15 cellular contexts compared by ENCODE assay signal in the genomic region with DNA sequence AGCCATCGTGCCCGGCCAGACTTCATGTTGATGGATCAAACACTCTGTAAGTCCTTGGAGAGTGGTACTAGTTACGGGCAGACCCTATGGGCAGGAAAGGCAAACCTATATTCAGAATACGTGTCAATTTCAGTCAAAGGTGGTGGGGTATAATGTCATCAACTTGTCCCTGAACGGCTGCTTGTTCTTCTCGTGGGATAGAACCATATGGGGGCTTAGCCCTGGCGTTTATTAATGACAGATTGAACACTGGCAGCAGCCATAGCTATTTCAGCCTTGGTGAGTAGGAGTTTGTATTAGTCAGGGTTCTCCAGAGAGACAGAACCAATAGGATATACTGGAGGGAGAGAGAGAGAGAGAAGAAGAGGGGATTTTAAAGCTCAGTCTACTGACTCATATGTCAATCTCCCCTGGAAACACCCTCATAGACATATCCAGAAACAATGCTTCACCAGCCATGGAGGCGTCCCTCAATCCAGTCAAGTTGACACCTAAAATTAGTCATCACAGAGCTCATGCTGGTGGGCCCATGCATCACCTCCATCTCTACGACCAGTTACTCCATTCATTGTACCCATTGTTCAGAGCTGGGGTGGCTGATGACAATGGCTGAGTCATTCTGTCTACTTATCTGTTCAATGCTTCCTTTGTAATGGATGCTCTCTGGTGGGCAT. TPM values are rescaled to one million over a fixed set of nuclear protein-coding genes. Genes with fewer than 3 reads are reported as not detected.
DNase-seq lines count a peak whose midpoint lies in the region; ATAC-seq and TF ChIP-seq lines count a peak whose summit lies in the region.
"Had no signal": no experiment of that assay in that cellular context is flagged by ENCODE, and none has a peak within 500 bp of the region (broad histone marks: within the 10 kb centered on the region; RNA-seq: fewer than 3 reads in every experiment).

No MANE protein-coding gene starts in this region.

- peaks cover 1% of the 10 kb centered on the region for H3K36me3 Mint-ChIP-seq in activated CD4-positive, alpha-beta T cell treated with anti-CD3 and anti-CD28 coated beads, Interleukin-2, amount 10 ng/mL, durations not matched to agents 24 days and 14 days (ENCODE audit: low read depth)
- no peaks in the 10 kb centered on the region for H3K36me3 Mint-ChIP-seq in activated naive CD8-positive, alpha-beta T cell treated with anti-CD3 and anti-CD28 coated beads, Interleukin-2, amount 50 U/mL, for 24 hours (ENCODE audit: low read depth)

- no peaks in the 10 kb centered on the region for H3K27me3 Mint-ChIP-seq in activated CD4-positive, alpha-beta T cell treated with anti-CD3 and anti-CD28 coated beads, Interleukin-2, amount 10 ng/mL, durations not matched to agents 24 days and 14 days
- H3K27me3 Mint-ChIP-seq in activated naive CD8-positive, alpha-beta T cell treated with anti-CD3 and anti-CD28 coated beads, Interleukin-2, amount 50 U/mL, for 24 hours = no peaks in the 10 kb centered on the region

- intact Hi-C loops in activated CD4-positive, alpha-beta T cell treated with anti-CD3 and anti-CD28 coated beads, Interleukin-2, amount 10 ng/mL, durations not matched to agents 24 days and 14 days (cut with micrococcal nuclease) = no loop called here
- intact Hi-C loops in thyroid gland (cut with DNase I) = no loop called here

- no peaks in the 10 kb centered on the region for H3K9me3 Mint-ChIP-seq in activated CD4-positive, alpha-beta T cell treated with anti-CD3 and anti-CD28 coated beads, Interleukin-2, amount 10 ng/mL, durations not matched to agents 24 days and 14 days
- no peaks in the 10 kb centered on the region for H3K9me3 Mint-ChIP-seq in activated naive CD8-positive, alpha-beta T cell treated with anti-CD3 and anti-CD28 coated beads, Interleukin-2, amount 50 U/mL, for 24 hours

- peak; percentile 78 for DNase-seq in activated CD4-positive, alpha-beta T cell treated with anti-CD3 and anti-CD28 coated beads for 48 hours
- no peak for DNase-seq in activated CD4-positive, alpha-beta T cell treated with anti-CD3 and anti-CD28 coated beads, Interleukin-2, amount 10 ng/mL, durations not matched to agents 24 days and 14 days
- peak; percentile 58 for DNase-seq in activated naive CD8-positive, alpha-beta T cell treated with anti-CD3 and anti-CD28 coated beads, Interleukin-2, amount 50 U/mL, for 24 hours
- peak; percentile 6 to 42 for DNase-seq in stimulated activated CD4-positive, alpha-beta T cell treated with anti-CD3 and anti-CD28 coated beads, Interleukin-4, amount 100 ng/mL, for 4 hours
- DNase-seq in thyroid gland = no peak
- no peak for DNase-seq in WERI-Rb-1
- DNase-seq: DMS79 treated with DMSO at 0.1 percent for 48 hours, foreskin melanocyte, left colon, NCI-H187 had no signal

- no peaks in the 10 kb centered on the region for H3K4me1 ChIP-seq in thyroid gland

- no peaks in the 10 kb centered on the region for H3K27me3 ChIP-seq in thyroid gland
- peaks cover 71% of the 10 kb centered on the region for H3K27me3 ChIP-seq in WERI-Rb-1 (ENCODE audit: insufficient read depth, low read depth, severe bottlenecking)

- TF ChIP-seq CTCF in thyroid gland (IDR thresholded peaks at IDR 0.05) = no peak
- no peak for TF ChIP-seq CTCF in WERI-Rb-1 (IDR thresholded peaks at IDR 0.05; ENCODE audit: low read depth, low read length)

- H3K27ac ChIP-seq in thyroid gland (no peak overlapping the region), WERI-Rb-1 (no peak overlapping the region)

- H3K4me3 Mint-ChIP-seq in activated CD4-positive, alpha-beta T cell treated with anti-CD3 and anti-CD28 coated beads, Interleukin-2, amount 10 ng/mL, durations not matched to agents 24 days and 14 days = no peak overlapping the region
- no peak overlapping the region for H3K4me3 Mint-ChIP-seq in activated naive CD8-positive, alpha-beta T cell treated with anti-CD3 and anti-CD28 coated beads, Interleukin-2, amount 50 U/mL, for 24 hours
- H3K4me3 Mint-ChIP-seq: neural crest cell had no signal

- H3K27ac Mint-ChIP-seq in activated CD4-positive, alpha-beta T cell treated with anti-CD3 and anti-CD28 coated beads, Interleukin-2, amount 10 ng/mL, durations not matched to agents 24 days and 14 days = no peak overlapping the region
- peak overlapping the region; percentile 38 for H3K27ac Mint-ChIP-seq in activated naive CD8-positive, alpha-beta T cell treated with anti-CD3 and anti-CD28 coated beads, Interleukin-2, amount 50 U/mL, for 24 hours

- H3K4me1 Mint-ChIP-seq in activated CD4-positive, alpha-beta T cell treated with anti-CD3 and anti-CD28 coated beads, Interleukin-2, amount 10 ng/mL, durations not matched to agents 24 days and 14 days = peaks cover 19% of the 10 kb centered on the region
- peaks cover 30% of the 10 kb centered on the region for H3K4me1 Mint-ChIP-seq in activated naive CD8-positive, alpha-beta T cell treated with anti-CD3 and anti-CD28 coated beads, Interleukin-2, amount 50 U/mL, for 24 hours
- H3K4me1 Mint-ChIP-seq: neural crest cell had no signal

- ATAC-seq in HG03342 (IDR thresholded peaks at IDR 0.05; ENCODE audit: unreplicated experiment) (peak; percentile 57), HG03460 (IDR thresholded peaks at IDR 0.05; ENCODE audit: unreplicated experiment) (no peak)
- peak; percentile 97 for ATAC-seq in activated naive CD8-positive, alpha-beta T cell treated with anti-CD3 and anti-CD28 coated beads, Interleukin-2, amount 50 U/mL, for 24 hours
- ATAC-seq: left colon had no signal

- no peaks in the 10 kb centered on the region for H3K9me3 ChIP-seq in thyroid gland
- H3K9me3 ChIP-seq in WERI-Rb-1 (ENCODE audit: severe bottlenecking) = peaks cover 27% of the 10 kb centered on the region

- no peak overlapping the region for H3K4me3 ChIP-seq in thyroid gland (replicated peaks in 1 of 3)
- H3K4me3 ChIP-seq in WERI-Rb-1 (ENCODE audit: low read depth, low read length) = no peak overlapping the region

- no peak for TF ChIP-seq POLR2A in thyroid gland (IDR thresholded peaks at IDR 0.05)

- H3K36me3 ChIP-seq in thyroid gland = no peaks in the 10 kb centered on the region
- no peaks in the 10 kb centered on the region for H3K36me3 ChIP-seq in WERI-Rb-1

- WGBS in thyroid gland, 2 donors = 84 to 85% methylated on average over 9 of the region's 9 CpGs

RNA-seq across cellular contexts. Expression of gene AQP10, which starts 16.1 kb away (rescaled TPM):
- not detected in 2 replicates for total RNA-seq in activated CD4-positive, alpha-beta T cell treated with anti-CD3 and anti-CD28 coated beads, Interleukin-2, amount 10 ng/mL, durations not matched to agents 24 days and 14 days
- not detected for total RNA-seq in thyroid gland
- total RNA-seq: left colon; neural crest cell; T-helper 1 cell treated with Interleukin-12 subunit alpha and Interleukin-12 subunit beta and Interleukin-4 antibody, amounts not matched to agents 30 ng/mL and 1 ng/mL, for 36 hours; temporal lobe had no signal

RNA-seq across cellular contexts. Expression of gene ATP8B2, which starts 20.5 kb away (rescaled TPM):
- total RNA-seq in activated CD4-positive, alpha-beta T cell treated with anti-CD3 and anti-CD28 coated beads, Interleukin-2, amount 10 ng/mL, durations not matched to agents 24 days and 14 days = 49.4 and 49.6 TPM in 2 replicates
- total RNA-seq in thyroid gland = 100 to 1,000 TPM in 1 of 4 donors, 10 to 100 TPM in 3; 61.6 to 106 (median 76.4) TPM

RNA-seq across cellular contexts. Expression of gene HAX1, which starts 32.4 kb away (rescaled TPM):
- total RNA-seq in activated CD4-positive, alpha-beta T cell treated with anti-CD3 and anti-CD28 coated beads, Interleukin-2, amount 10 ng/mL, durations not matched to agents 24 days and 14 days = 114 and 118 TPM in 2 replicates
- 100 to 1,000 TPM in 2 of 4 donors, 10 to 100 TPM in 2; 52.0 to 104 (median 94.5) TPM for total RNA-seq in thyroid gland

Comparison
In these comparisons a context has a peak if more than half of its experiments do, and no peak if none do; other contexts are left out.
1. DNase-seq: peak in activated CD4-positive, alpha-beta T cell treated with anti-CD3 and anti-CD28 coated beads for 48 hours (single experiment), activated naive CD8-positive, alpha-beta T cell treated with anti-CD3 and anti-CD28 coated beads, Interleukin-2, amount 50 U/mL, for 24 hours (single experiment) and stimulated activated CD4-positive, alpha-beta T cell treated with anti-CD3 and anti-CD28 coated beads, Interleukin-4, amount 100 ng/mL, for 4 hours (2 of 2); none in activated CD4-positive, alpha-beta T cell treated with anti-CD3 and anti-CD28 coated beads, Interleukin-2, amount 10 ng/mL, durations not matched to agents 24 days and 14 days (single experiment), thyroid gland (0 of 2) and WERI-Rb-1 (single experiment).